ENCODE assay signal across 23 cellular contexts in the genomic region with DNA sequence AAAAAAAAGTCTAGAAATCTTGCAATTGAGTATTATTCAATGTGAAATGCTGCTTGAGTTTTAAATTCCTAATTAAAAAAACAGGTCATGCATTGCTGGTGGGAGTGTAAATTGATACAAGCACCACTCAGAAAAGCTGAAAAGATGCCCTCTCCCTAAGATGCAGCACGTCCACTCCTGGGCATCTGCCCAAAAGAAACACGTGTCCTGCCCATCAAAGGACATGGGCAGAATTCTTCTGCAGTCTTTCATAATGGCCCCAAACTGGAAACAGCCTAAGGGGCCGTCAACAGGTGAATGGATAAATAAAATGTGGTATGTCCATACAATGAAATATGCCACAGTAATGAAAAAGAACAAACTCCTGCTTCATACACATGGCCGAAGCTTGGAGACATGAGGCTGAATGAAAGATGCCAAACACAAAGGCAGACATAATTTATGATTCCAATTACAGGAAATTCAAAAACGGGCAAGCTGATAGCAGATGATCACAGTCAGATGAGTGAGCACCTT. TPM values are rescaled to one million over a fixed set of nuclear protein-coding genes. Genes with fewer than 3 reads are reported as not detected.
DNase-seq lines count a peak whose midpoint lies in the region; ATAC-seq, FAIRE-seq and TF ChIP-seq lines count a peak whose summit lies in the region.
"Had no signal": no experiment of that assay in that cellular context is flagged by ENCODE, and none has a peak within 500 bp of the region (broad histone marks: within the 10 kb centered on the region; RNA-seq: fewer than 3 reads in every experiment).

No MANE protein-coding gene starts in this region.

- peaks cover 84 to 100% (median 91%) of the 10 kb centered on the region in 10 experiments for H3K4me1 ChIP-seq in BLaER1 treated with 17β-estradiol and CSF1 and Interleukin-3, amounts not matched to agents 10 nM and 100 nM
- 0 out of 2 replicates have a peak, but pooled peaks cover 2% of the 10 kb centered on the region for H3K4me1 ChIP-seq in H9 (ENCODE audit: insufficient read depth, low read length)
- H3K4me1 ChIP-seq: prostate gland had no signal

- H4K20me1 ChIP-seq in BLaER1 treated with 17β-estradiol and CSF1 and Interleukin-3, amounts not matched to agents 10 nM and 100 nM = 0 out of 22 replicates have a peak, but pooled peaks cover 0 to 4% (median 0%) of the 10 kb centered on the region in 11 experiments
- no peaks in the 10 kb centered on the region for H4K20me1 ChIP-seq in H9 (ENCODE audit: control insufficient read depth, insufficient read depth, insufficient read length)

- ATAC-seq in GM21447 (IDR thresholded peaks at IDR 0.05; ENCODE audit: unreplicated experiment) = no peak
- ATAC-seq: GM23338 had no signal

- no peaks in the 10 kb centered on the region for H3K23me2 ChIP-seq in H9 (ENCODE audit: insufficient read length, low read depth, low read length, poor library complexity, severe bottlenecking)

- no peaks in the 10 kb centered on the region for H3K36me3 Mint-ChIP-seq in H9 (ENCODE audit: insufficient read depth in 1 of 3, low read depth in 3 of 3)

- no peaks in the 10 kb centered on the region for H3K27me3 ChIP-seq in BLaER1 treated with 17β-estradiol and CSF1 and Interleukin-3, amounts not matched to agents 10 nM and 100 nM
- H3K27me3 ChIP-seq in H9 (ENCODE audit: insufficient read depth, low read length) = no peaks in the 10 kb centered on the region
- H3K27me3 ChIP-seq: cardiac muscle cell, MG63 had no signal

- H2BK15ac ChIP-seq in H9 (ENCODE audit: low read depth, low read length) = no peak overlapping the region

- in situ Hi-C loops in SK-MEL-5 (cut with HindIII; ENCODE audit: low pct_unique_long_range_greater_than_20kb, low sequenced_read_pairs) = no loop called here

- H3K27ac Mint-ChIP-seq in H9 = no peak overlapping the region
- H3K27ac Mint-ChIP-seq: GM23338 had no signal

- H2BK5ac ChIP-seq in H9 (ENCODE audit: insufficient read length, low read length) = no peak overlapping the region

- no peak overlapping the region for H2AFZ ChIP-seq in H9 (ENCODE audit: low read length)
- H2AFZ ChIP-seq: GM23338 had no signal

- peak overlapping the region in 7 of 11 experiments; percentile 88 to 96 (median 94); a peak in 13 of 22 replicates for H3K4me2 ChIP-seq in BLaER1 treated with 17β-estradiol and CSF1 and Interleukin-3, amounts not matched to agents 10 nM and 100 nM
- H3K4me2 ChIP-seq in H9 (ENCODE audit: insufficient read depth, insufficient read length, low read length) = no peak overlapping the region
- H3K4me2 ChIP-seq: GM23338 had no signal

- peaks cover 14 to 27% of the 10 kb centered on the region in 2 experiments for H3K4me1 Mint-ChIP-seq in H9

- WGBS in H9 (ENCODE audit: extremely low coverage, insufficient read length, low lambda C conversion rate) = no CpG with 5 or more reads among the region's 5 CpGs

- H3T11ph ChIP-seq in H9 (ENCODE audit: low read length) = no peak overlapping the region

- H3K4me3 ChIP-seq in BLaER1 treated with 17β-estradiol and CSF1 and Interleukin-3, amounts not matched to agents 10 nM and 100 nM = no peak overlapping the region
- H3K4me3 ChIP-seq: cardiac muscle cell, GM23338, MG63, prostate gland, SK-N-MC, thoracic aorta had no signal

- DNase-seq in COLO829 (ENCODE audit: low spot score) (peak; percentile 35), SK-MEL-5 (ENCODE audit: low read depth, low spot score) (peak; percentile 37), cerebellum (ENCODE audit: low spot score) (peak; percentile 16), H9 (no peak), urothelium cell line (ENCODE audit: low spot score) (no peak)
- DNase-seq: activated CD4-positive, alpha-beta T cell treated with anti-CD3 and anti-CD28 coated beads for 1 hour; COR-L47; dermis blood vessel endothelial cell; DMS79; islet precursor cell; MG63; NCI-H1417 treated with DMSO at 0.1 percent for 48 hours; NCI-H2107; NCI-H510A treated with DMSO at 0.1 percent for 48 hours; NK-92 treated with Interleukin-12 subunit alpha and Interleukin-12 subunit beta, amount 100 ng/mL, for 24 hours had no signal

- H3K9ac ChIP-seq in BLaER1 treated with 17β-estradiol and CSF1 and Interleukin-3, amounts not matched to agents 10 nM and 100 nM = no peak overlapping the region
- H3K9ac ChIP-seq in H9 (ENCODE audit: extremely low read depth, insufficient read length, low read length) = no peak overlapping the region

- no peak overlapping the region for H2BK20ac ChIP-seq in H9 (ENCODE audit: low read depth, low read length, poor library complexity, severe bottlenecking)

- TF ChIP-seq CTCF in H9 (conservative IDR thresholded peaks at IDR 0.05) = no peak

- no peak overlapping the region for H3K4ac ChIP-seq in H9 (ENCODE audit: low read depth, low read length)

- H3K23ac ChIP-seq in H9 (ENCODE audit: insufficient read length, low read depth, low read length) = no peak overlapping the region

- H3K4me3 Mint-ChIP-seq in H9 = no peak overlapping the region
- H3K4me3 Mint-ChIP-seq: GM23338 had no signal

- H4K5ac ChIP-seq in H9 (ENCODE audit: insufficient read length, low read depth, low read length) = no peak overlapping the region

- H2BK12ac ChIP-seq in H9 (ENCODE audit: insufficient read length, low read depth, low read length) = no peak overlapping the region

- no peak overlapping the region for H3K14ac ChIP-seq in H9 (ENCODE audit: insufficient read depth, low read length)

- peaks cover 0 to 14% (median 9%) of the 10 kb centered on the region in 11 experiments; a peak in 14 of 22 replicates for H3K9me3 ChIP-seq in BLaER1 treated with 17β-estradiol and CSF1 and Interleukin-3, amounts not matched to agents 10 nM and 100 nM (replicated peaks in 1 of 11)
- no peaks in the 10 kb centered on the region for H3K9me3 ChIP-seq in H9 (ENCODE audit: control insufficient read depth, low read depth, low read length)
- H3K9me3 ChIP-seq: MG63, prostate gland, thoracic aorta had no signal

- H3K27me3 Mint-ChIP-seq in H9 (ENCODE audit: low read depth) = peaks cover 29% of the 10 kb centered on the region

- H3K27ac ChIP-seq in BLaER1 treated with 17β-estradiol and CSF1 and Interleukin-3, amounts not matched to agents 10 nM and 100 nM = no peak overlapping the region; a peak in 1 of 22 replicates
- H3K27ac ChIP-seq in H9 (ENCODE audit: insufficient read length, low read depth, low read length) = no peak overlapping the region
- H3K27ac ChIP-seq: cardiac muscle cell, HL-60, prostate gland, SK-N-MC, thoracic aorta had no signal

- FAIRE-seq in urothelium cell line (lab: Jason Lieb, UNC) = no peak

- no peak overlapping the region for H3K56ac ChIP-seq in H9 (ENCODE audit: insufficient read length, low read depth, low read length)

- H4K91ac ChIP-seq in H9 (ENCODE audit: insufficient read length, low read depth, low read length) = no peak overlapping the region

- H3K36me3 ChIP-seq in BLaER1 treated with 17β-estradiol and CSF1 and Interleukin-3, amounts not matched to agents 10 nM and 100 nM = peaks cover 0 to 60% (median 0%) of the 10 kb centered on the region in 11 experiments; a peak in 8 of 22 replicates
- H3K36me3 ChIP-seq: cardiac muscle cell, MG63, prostate gland, thoracic aorta had no signal

- no peaks in the 10 kb centered on the region for H3K79me2 ChIP-seq in H9 (ENCODE audit: insufficient read depth, low read length)

- H4K8ac ChIP-seq in H9 (replicated peaks; ENCODE audit: insufficient read length, low read depth, low read length) = no peak overlapping the region

- no peak overlapping the region for H2BK120ac ChIP-seq in H9 (ENCODE audit: low read depth, low read length, poor library complexity, severe bottlenecking)

- H3K79me1 ChIP-seq in H9 (ENCODE audit: insufficient read depth, low read depth, low read length, poor library complexity, severe bottlenecking) = no peaks in the 10 kb centered on the region

- no peak overlapping the region for H3K18ac ChIP-seq in H9 (ENCODE audit: insufficient read length, low read depth, low read length)

- H2AK5ac ChIP-seq in H9 (ENCODE audit: insufficient read length, low read length) = no peak overlapping the region

- no peaks in the 10 kb centered on the region; a peak in 1 of 5 replicates for H3K9me3 Mint-ChIP-seq in H9
- H3K9me3 Mint-ChIP-seq: GM23338 had no signal

RNA-seq across cellular contexts. Expression of a gene that starts 7.8 kb away (rescaled TPM):
- not detected in 2 replicates for total RNA-seq in SK-MEL-5 (2014; rRNA removed; shearing (Covaris generic))
- polyA plus RNA-seq in SK-MEL-5 (2015; cell fraction: cytosol; rRNA removed) = 0.05 TPM in 1 of 2 replicates, not detected in the other
- polyA plus RNA-seq in SK-MEL-5 (2015; cell fraction: nucleus; rRNA removed) = 0.18 and 0.74 TPM in 2 replicates
- total RNA-seq in cerebellum (3.7 TPM), H9 (2021) (2.8 and 2.9 TPM in 2 replicates)
- total RNA-seq: cardiac muscle cell had no signal

RNA-seq across cellular contexts. Expression of a gene that starts 48.5 kb away (rescaled TPM):
- 11.9 and 13.8 TPM in 2 replicates for total RNA-seq in SK-MEL-5 (2014; rRNA removed; shearing (Covaris generic))
- 22.1 and 22.3 TPM in 2 replicates for polyA plus RNA-seq in SK-MEL-5 (2015; cell fraction: cytosol; rRNA removed)
- 4.5 and 9.5 TPM in 2 replicates for polyA plus RNA-seq in SK-MEL-5 (2015; cell fraction: nucleus; rRNA removed)
- total RNA-seq in cerebellum = 12.4 TPM
- total RNA-seq in H9 (2021) = 35.6 and 36.3 TPM in 2 replicates

RNA-seq across cellular contexts. Expression of a gene that starts 54.4 kb away (rescaled TPM):
- not detected in 2 replicates for total RNA-seq in SK-MEL-5 (2014; rRNA removed; shearing (Covaris generic))
- polyA plus RNA-seq in SK-MEL-5 (2015; cell fraction: cytosol; rRNA removed) = 0.21 and 0.90 TPM in 2 replicates
- 1.2 TPM in 2 replicates for polyA plus RNA-seq in SK-MEL-5 (2015; cell fraction: nucleus; rRNA removed)
- total RNA-seq in cerebellum (19.6 TPM), H9 (2021) (43.1 and 45.0 TPM in 2 replicates)

Comparison
In these comparisons a context has a peak if more than half of its experiments do, and no peak if none do; other contexts are left out.
1. DNase-seq: peak in COLO829 (single experiment), SK-MEL-5 (single experiment) and cerebellum (single experiment); none in H9 (single experiment) and urothelium cell line (single experiment).
2. RNA of a gene that starts 54.4 kb away (total RNA-seq): 43.1 to 45.0 TPM in H9 and 19.6 TPM in cerebellum (single experiment); not detected in SK-MEL-5; every median in the first group is over 10 times any median in the second.